Comparison of ENCODE assay signal across 8 cellular contexts in genomic region chr1:50750021-50750619, GRCh38.
DNase-seq lines count a peak whose midpoint lies in the region; ATAC-seq and TF ChIP-seq lines count a peak whose summit lies in the region.

No MANE protein-coding gene starts in this region.

- H3K9ac ChIP-seq in SU-DHL-6 (ENCODE audit: low read length): no peak overlapping the region

- H3K27ac ChIP-seq in SU-DHL-6 (ENCODE audit: low read depth, low read length): no peak overlapping the region
- no peak overlapping the region for H3K27ac ChIP-seq in hepatocyte

- TF ChIP-seq CTCF in AG09309 (IDR thresholded peaks at IDR 0.05; ENCODE audit: control insufficient read depth, insufficient read depth, low read depth, low read length, missing control alignments): peak; percentile 65
- TF ChIP-seq CTCF in SU-DHL-6 (IDR thresholded peaks at IDR 0.05; ENCODE audit: insufficient read depth, low read length, poor library complexity, severe bottlenecking): peak; percentile 15
- peak; percentile 37 for TF ChIP-seq CTCF in hepatocyte (IDR thresholded peaks at IDR 0.05; ENCODE audit: poor library complexity)

- DNase-seq in AG09309 (ENCODE audit: low read depth): no peak
- peak; percentile 31 for DNase-seq in H7
- DNase-seq in hepatocyte (ENCODE audit: low spot score): peak; percentile 13
- DNase-seq in UCSD-AML1 (lab: John Stamatoyannopoulos, UW; ENCODE audit: unreplicated experiment): no peak
- no peak for DNase-seq in stimulated activated CD4-positive, alpha-beta T cell treated with anti-CD3 and anti-CD28 coated beads, Interleukin-4, amount 100 ng/mL, for 24 hours

- H3F3A ChIP-seq in SU-DHL-6 (ENCODE audit: insufficient read depth): peaks cover 3% of the 10 kb centered on the region; the same call in 1 of the 2 replicates

- no peaks in the 10 kb centered on the region for H3K4me1 ChIP-seq in hepatocyte (ENCODE audit: insufficient read depth)

- H4K20me1 ChIP-seq in SU-DHL-6 (ENCODE audit: low read depth, low read length): no peaks in the 10 kb centered on the region
- H4K20me1 ChIP-seq in hepatocyte (ENCODE audit: insufficient read depth, poor library complexity, severe bottlenecking): no peaks in the 10 kb centered on the region

- no peak overlapping the region for H3K4me2 ChIP-seq in SU-DHL-6 (ENCODE audit: low read depth, low read length, poor library complexity, severe bottlenecking)
- H3K4me2 ChIP-seq in hepatocyte: no peak overlapping the region

- no peak overlapping the region for H3K4me3 ChIP-seq in AG09309 (ENCODE audit: control insufficient read depth, low read depth, low read length)
- no peak overlapping the region for H3K4me3 ChIP-seq in H7 (ENCODE audit: insufficient read depth, low read depth, low read length)
- no peak overlapping the region for H3K4me3 ChIP-seq in SU-DHL-6 (ENCODE audit: insufficient read depth, low read length, poor library complexity, severe bottlenecking)
- no peak overlapping the region for H3K4me3 ChIP-seq in hepatocyte

- no peak for ATAC-seq in GM21737 (IDR thresholded peaks at IDR 0.05; ENCODE audit: unreplicated experiment)
- ATAC-seq in HG03139 (IDR thresholded peaks at IDR 0.05; ENCODE audit: unreplicated experiment): no peak

- H3K27me3 ChIP-seq in H7 (ENCODE audit: control insufficient read depth, insufficient read depth, low read length) (no peaks in the 10 kb centered on the region), SU-DHL-6 (ENCODE audit: low read length) (no peaks in the 10 kb centered on the region), hepatocyte (no peaks in the 10 kb centered on the region)

- no peak overlapping the region for H2AFZ ChIP-seq in SU-DHL-6 (ENCODE audit: low read depth, low read length, severe bottlenecking)
- no peak overlapping the region for H2AFZ ChIP-seq in hepatocyte

- WGBS in hepatocyte (ENCODE audit: low lambda C conversion rate, missing lambda C conversion rate): 51% methylated on average over 2 of the region's 2 CpGs

- H3K36me3 ChIP-seq in H7 (replicated peaks; ENCODE audit: control insufficient read depth, insufficient read depth, low read length): no peaks in the 10 kb centered on the region; the same call in 1 of the 2 replicates
- no peaks in the 10 kb centered on the region for H3K36me3 ChIP-seq in SU-DHL-6 (ENCODE audit: low read length)
- no peaks in the 10 kb centered on the region for H3K36me3 ChIP-seq in hepatocyte (replicated peaks; ENCODE audit: insufficient read depth, low read depth)

- H3K79me2 ChIP-seq in SU-DHL-6 (ENCODE audit: insufficient read depth, low read length) (no peaks in the 10 kb centered on the region), hepatocyte (no peaks in the 10 kb centered on the region)

- H3K9me2 ChIP-seq in SU-DHL-6 (replicated peaks; ENCODE audit: insufficient read depth, low read length): no peaks in the 10 kb centered on the region
- no peaks in the 10 kb centered on the region for H3K9me2 ChIP-seq in hepatocyte (replicated peaks; ENCODE audit: insufficient read depth)

- H3K9me3 ChIP-seq in SU-DHL-6 (ENCODE audit: insufficient read depth, low read length): no peaks in the 10 kb centered on the region
- H3K9me3 ChIP-seq in hepatocyte (ENCODE audit: low read depth): no peaks in the 10 kb centered on the region

Comparison
In these comparisons a context has a peak if more than half of its experiments do, and no peak if none do; other contexts are left out.
1. DNase-seq: peak in H7 (single experiment) and hepatocyte (single experiment); none in AG09309 (single experiment), UCSD-AML1 (single experiment) and stimulated activated CD4-positive, alpha-beta T cell treated with anti-CD3 and anti-CD28 coated beads, Interleukin-4, amount 100 ng/mL, for 24 hours (single experiment).
2. CTCF ChIP-seq: peak in every context shown above with its lines; median percentile 65 in AG09309; 37 in hepatocyte; 15 in SU-DHL-6.